ENCODE assay signal across 33 cellular contexts in genomic region chr1:247848346-247848745, GRCh38. TPM values are rescaled to one million over a fixed set of nuclear protein-coding genes. Genes with fewer than 3 reads are reported as not detected.
"Had no signal": no experiment of that assay in that cellular context is flagged by ENCODE, and none has a peak within 500 bp of the region (broad histone marks: within the 10 kb centered on the region; RNA-seq: fewer than 3 reads in every experiment).

No MANE protein-coding gene starts in this region.

- H3K4me3 ChIP-seq: stomach, suprapubic skin, testis, thoracic aorta, tibial artery, tibial nerve, transverse colon, upper lobe of left lung, upper lobe of right lung, uterus, vagina had no signal

- H3K9me3 Mint-ChIP-seq: stimulated activated effector memory CD8-positive, alpha-beta T cell treated with anti-CD3 and anti-CD28 coated beads, Interleukin-12 subunit alpha, Interleukin-12 subunit beta, amount 100 ng/mL, for 72 hours; stimulated activated naive CD8-positive, alpha-beta T cell treated with anti-CD3 and anti-CD28 coated beads, Interleukin-15, Interleukin-2, amounts not matched to agents 100 ng/mL and 50 ng/mL, for 24 hours; type B pancreatic cell had no signal

- H3K4me1 ChIP-seq: stomach, suprapubic skin, testis, tibial artery, tibial nerve, transverse colon, upper lobe of left lung, upper lobe of right lung, uterus, vagina had no signal

- H3K9me3 ChIP-seq: suprapubic skin, testis, thoracic aorta, tibial artery, tibial nerve, transverse colon, upper lobe of left lung, upper lobe of right lung, uterus, vagina had no signal

- H3K36me3 Mint-ChIP-seq: stimulated activated effector memory CD8-positive, alpha-beta T cell treated with anti-CD3 and anti-CD28 coated beads, Interleukin-12 subunit alpha, Interleukin-12 subunit beta, amount 100 ng/mL, for 72 hours; stimulated activated memory B cell treated with anti-CD40 and anti-IgM and Interleukin-4, amounts not matched to agents 10 μg/mL and 1 μg/mL and 100 μg/mL, for 72 hours; stimulated activated naive B cell treated with anti-CD40 and anti-IgM and Interleukin-4, amounts not matched to agents 10 μg/mL and 1 μg/mL and 100 μg/mL, for 72 hours; type B pancreatic cell had no signal

- H3K4me3 Mint-ChIP-seq: stimulated activated effector memory CD8-positive, alpha-beta T cell treated with anti-CD3 and anti-CD28 coated beads, Interleukin-12 subunit alpha, Interleukin-12 subunit beta, amount 100 ng/mL, for 72 hours; stimulated activated memory B cell treated with anti-CD40 and anti-IgM and Interleukin-4, amounts not matched to agents 10 μg/mL and 1 μg/mL and 100 μg/mL, for 72 hours; stimulated activated naive B cell treated with anti-CD40 and anti-IgM and Interleukin-4, amounts not matched to agents 10 μg/mL and 1 μg/mL and 100 μg/mL, for 72 hours; stimulated activated naive CD8-positive, alpha-beta T cell treated with anti-CD3 and anti-CD28 coated beads, Interleukin-15, amount 100 ng/mL, for 72 hours; stimulated activated naive CD8-positive, alpha-beta T cell treated with anti-CD3 and anti-CD28 coated beads, Interleukin-15, Interleukin-2, amounts not matched to agents 100 ng/mL and 50 ng/mL, for 24 hours; type B pancreatic cell had no signal

- H3K27me3 ChIP-seq: suprapubic skin, testis, tibial artery, tibial nerve, transverse colon, upper lobe of left lung, upper lobe of right lung, uterus, vagina had no signal

- FAIRE-seq: urothelium cell line had no signal

- DNase-seq: stimulated activated CD4-positive, alpha-beta T cell treated with anti-CD3 and anti-CD28 coated beads, Interleukin-2, amount 100 ng/mL, for 48 hours; stimulated activated CD4-positive, alpha-beta T cell treated with anti-CD3 and anti-CD28 coated beads, Interleukin-4, amount 100 ng/mL, for 1 hour; stimulated activated CD4-positive, alpha-beta T cell treated with anti-CD3 and anti-CD28 coated beads, Interleukin-4, amount 100 ng/mL, for 24 hours; stimulated activated CD4-positive, alpha-beta T cell treated with anti-CD3 and anti-CD28 coated beads, Interleukin-4, amount 100 ng/mL, for 4 hours; stimulated activated CD8-positive, alpha-beta memory T cell treated with anti-CD3 and anti-CD28 coated beads, Interleukin-4, amount 100 ng/mL, for 48 hours; stimulated activated naive B cell treated with anti-CD40 and anti-IgM and Interleukin-4, amounts not matched to agents 10 μg/mL and 1 μg/mL and 100 μg/mL, for 72 hours; stimulated activated naive CD4-positive, alpha-beta T cell; stimulated activated naive CD4-positive, alpha-beta T cell treated with Interleukin-2 at 50 U/mL for 16 hours; stimulated activated naive CD8-positive, alpha-beta T cell treated with anti-CD3 and anti-CD28 coated beads, Interleukin-15, amount 100 ng/mL, for 72 hours; stimulated activated naive CD8-positive, alpha-beta T cell treated with anti-CD3 and anti-CD28 coated beads, Interleukin-15, Interleukin-2, amounts not matched to agents 100 U/mL and 50 U/mL, for 24 hours; stomach; substantia nigra; testis; tibial artery; transverse colon; trophoblast cell; upper lobe of left lung; upper lobe of right lung; uterus had no signal

- H3K27ac ChIP-seq: stomach, suprapubic skin, testis, thoracic aorta, tibial artery, tibial nerve, transverse colon, upper lobe of left lung, upper lobe of right lung, uterus, vagina had no signal

- H3K27ac Mint-ChIP-seq: stimulated activated effector memory CD8-positive, alpha-beta T cell treated with anti-CD3 and anti-CD28 coated beads, Interleukin-12 subunit alpha, Interleukin-12 subunit beta, amount 100 ng/mL, for 72 hours; stimulated activated memory B cell treated with anti-CD40 and anti-IgM and Interleukin-4, amounts not matched to agents 10 μg/mL and 1 μg/mL and 100 μg/mL, for 72 hours; stimulated activated naive B cell treated with anti-CD40 and anti-IgM and Interleukin-4, amounts not matched to agents 10 μg/mL and 1 μg/mL and 100 μg/mL, for 72 hours; stimulated activated naive CD8-positive, alpha-beta T cell treated with anti-CD3 and anti-CD28 coated beads, Interleukin-15, amount 100 ng/mL, for 72 hours; stimulated activated naive CD8-positive, alpha-beta T cell treated with anti-CD3 and anti-CD28 coated beads, Interleukin-15, Interleukin-2, amounts not matched to agents 100 ng/mL and 50 ng/mL, for 24 hours; type B pancreatic cell had no signal

- H3K36me3 ChIP-seq: stomach, suprapubic skin, thoracic aorta, tibial artery, tibial nerve, transverse colon, upper lobe of left lung, upper lobe of right lung, uterus, vagina had no signal

- H3K27me3 Mint-ChIP-seq: stimulated activated memory B cell treated with anti-CD40 and anti-IgM and Interleukin-4, amounts not matched to agents 10 μg/mL and 1 μg/mL and 100 μg/mL, for 72 hours; type B pancreatic cell had no signal

- ATAC-seq: stimulated activated effector memory CD8-positive, alpha-beta T cell treated with anti-CD3 and anti-CD28 coated beads, Interleukin-12 subunit alpha, Interleukin-12 subunit beta, amount 100 ng/mL, for 72 hours; stimulated activated memory B cell treated with anti-CD40 and anti-IgM and Interleukin-4, amounts not matched to agents 10 μg/mL and 1 μg/mL and 100 μg/mL, for 72 hours; stimulated activated naive B cell treated with anti-CD40 and anti-IgM and Interleukin-4, amounts not matched to agents 10 μg/mL and 1 μg/mL and 100 μg/mL, for 72 hours; stimulated activated naive CD8-positive, alpha-beta T cell treated with anti-CD3 and anti-CD28 coated beads, Interleukin-15, amount 100 ng/mL, for 72 hours; stimulated activated naive CD8-positive, alpha-beta T cell treated with anti-CD3 and anti-CD28 coated beads, Interleukin-15, Interleukin-2, amounts not matched to agents 100 U/mL and 50 U/mL, for 24 hours; upper lobe of right lung had no signal

- H3K4me1 Mint-ChIP-seq: stimulated activated effector memory CD8-positive, alpha-beta T cell treated with anti-CD3 and anti-CD28 coated beads, Interleukin-12 subunit alpha, Interleukin-12 subunit beta, amount 100 ng/mL, for 72 hours; stimulated activated memory B cell treated with anti-CD40 and anti-IgM and Interleukin-4, amounts not matched to agents 10 μg/mL and 1 μg/mL and 100 μg/mL, for 72 hours; stimulated activated naive CD8-positive, alpha-beta T cell treated with anti-CD3 and anti-CD28 coated beads, Interleukin-15, amount 100 ng/mL, for 72 hours had no signal

RNA-seq across cellular contexts. Expression of gene OR11L1, which starts 6.7 kb away (rescaled TPM):
- total RNA-seq: stomach, subcutaneous adipose tissue, suprapubic skin, temporal lobe, testis, thoracic aorta, tibial nerve, transverse colon, upper lobe of left lung, upper lobe of right lung, ureter, urinary bladder, uterus, vagina had no signal
- polyA plus RNA-seq: stomach, thymus, urinary bladder had no signal

RNA-seq across cellular contexts. Expression of gene OR14A16, which starts 24.4 kb away (rescaled TPM):
- total RNA-seq: stomach, subcutaneous adipose tissue, suprapubic skin, temporal lobe, thoracic aorta, tibial nerve, transverse colon, upper lobe of left lung, upper lobe of right lung, ureter, urinary bladder, uterus, vagina had no signal
- polyA plus RNA-seq: stomach, thymus, urinary bladder had no signal

RNA-seq across cellular contexts. Expression of gene OR2W3, which starts 47.0 kb away (rescaled TPM):
- total RNA-seq: thoracic aorta, ureter had no signal
